1 cellular context compared by ENCODE assay signal in the genomic region with DNA sequence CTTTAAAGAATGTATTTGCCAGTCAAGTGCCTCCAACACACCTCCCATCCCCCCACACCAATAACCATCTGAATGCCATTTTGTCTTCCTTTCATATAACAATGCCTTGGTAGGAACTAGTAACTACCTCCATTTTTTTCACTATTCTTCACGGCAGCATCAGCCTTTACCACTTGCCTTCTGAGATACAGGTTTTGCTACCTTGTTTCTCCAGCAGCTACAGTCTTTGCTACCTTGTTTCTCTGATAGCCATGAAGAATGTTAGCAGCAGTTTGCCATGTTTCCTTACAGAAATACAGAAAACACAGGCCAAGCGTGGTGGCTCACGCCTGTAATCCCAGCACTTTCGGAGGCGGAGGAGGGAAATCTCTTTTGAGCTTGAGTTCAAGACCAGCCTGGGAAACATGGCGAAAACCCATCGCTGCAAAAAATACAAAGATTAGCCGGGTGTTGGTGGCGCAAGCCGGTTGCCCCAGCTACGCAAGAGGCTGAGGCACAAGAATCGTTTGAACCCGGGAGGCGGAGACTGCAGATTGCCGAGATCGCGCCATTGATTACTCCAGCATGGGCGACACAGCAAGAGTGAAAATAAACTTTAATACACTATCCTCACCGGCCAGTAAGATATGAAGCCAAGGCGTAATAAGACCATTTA.
TF ChIP-seq lines count a peak whose summit lies in the region.

No MANE protein-coding gene starts in this region.

TF ChIP-seq in K562, 482 proteins besides CTCF, POLR2A, EP300 and RAD21 (continued from another document and continues in another):
- TF ChIP-seq, protein P1, sequence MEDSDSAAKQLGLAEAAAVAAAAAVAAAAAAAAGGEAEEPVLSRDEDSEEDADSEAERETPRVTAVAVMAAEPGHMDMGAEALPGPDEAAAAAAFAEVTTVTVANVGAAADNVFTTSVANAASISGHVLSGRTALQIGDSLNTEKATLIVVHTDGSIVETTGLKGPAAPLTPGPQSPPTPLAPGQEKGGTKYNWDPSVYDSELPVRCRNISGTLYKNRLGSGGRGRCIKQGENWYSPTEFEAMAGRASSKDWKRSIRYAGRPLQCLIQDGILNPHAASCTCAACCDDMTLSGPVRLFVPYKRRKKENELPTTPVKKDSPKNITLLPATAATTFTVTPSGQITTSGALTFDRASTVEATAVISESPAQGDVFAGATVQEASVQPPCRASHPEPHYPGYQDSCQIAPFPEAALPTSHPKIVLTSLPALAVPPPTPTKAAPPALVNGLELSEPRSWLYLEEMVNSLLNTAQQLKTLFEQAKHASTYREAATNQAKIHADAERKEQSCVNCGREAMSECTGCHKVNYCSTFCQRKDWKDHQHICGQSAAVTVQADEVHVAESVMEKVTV (CRISPR knock-in tag; IDR thresholded peaks at IDR 0.05) = no peak
- no peak for TF ChIP-seq MCM2 (IDR thresholded peaks at IDR 0.05; ENCODE audit: low read depth)
- TF ChIP-seq COPS2 (conservative IDR thresholded peaks at IDR 0.05) = no peak
- TF ChIP-seq SAFB2 (IDR thresholded peaks at IDR 0.05; ENCODE audit: borderline replicate concordance, low read depth, low read length, severe bottlenecking) = no peak
- TF ChIP-seq, protein P2, sequence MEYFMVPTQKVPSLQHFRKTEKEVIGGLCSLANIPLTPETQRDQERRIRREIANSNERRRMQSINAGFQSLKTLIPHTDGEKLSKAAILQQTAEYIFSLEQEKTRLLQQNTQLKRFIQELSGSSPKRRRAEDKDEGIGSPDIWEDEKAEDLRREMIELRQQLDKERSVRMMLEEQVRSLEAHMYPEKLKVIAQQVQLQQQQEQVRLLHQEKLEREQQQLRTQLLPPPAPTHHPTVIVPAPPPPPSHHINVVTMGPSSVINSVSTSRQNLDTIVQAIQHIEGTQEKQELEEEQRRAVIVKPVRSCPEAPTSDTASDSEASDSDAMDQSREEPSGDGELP (CRISPR knock-in tag; IDR thresholded peaks at IDR 0.05; ENCODE audit: borderline replicate concordance) = no peak
- TF ChIP-seq FOXP1 (CRISPR knock-in tag; IDR thresholded peaks at IDR 0.05) = no peak
- no peak for TF ChIP-seq BCOR (IDR thresholded peaks at IDR 0.05)
- no peak for TF ChIP-seq ZNF41 (CRISPR knock-in tag; conservative IDR thresholded peaks at IDR 0.05)
- no peak for TF ChIP-seq ZNF75A (CRISPR knock-in tag; IDR thresholded peaks at IDR 0.05)
- no peak for TF ChIP-seq NONO (IDR thresholded peaks at IDR 0.05; ENCODE audit: low read depth in 2 of 2, low read length in 1 of 2)
- no peak for TF ChIP-seq MGA (IDR thresholded peaks at IDR 0.05)
- no peak for TF ChIP-seq NCOA6 (IDR thresholded peaks at IDR 0.05)
- TF ChIP-seq RNF2 (IDR thresholded peaks at IDR 0.05) = peak; percentile 11; the same call in 1 of the 2 replicates
- TF ChIP-seq, protein P3, sequence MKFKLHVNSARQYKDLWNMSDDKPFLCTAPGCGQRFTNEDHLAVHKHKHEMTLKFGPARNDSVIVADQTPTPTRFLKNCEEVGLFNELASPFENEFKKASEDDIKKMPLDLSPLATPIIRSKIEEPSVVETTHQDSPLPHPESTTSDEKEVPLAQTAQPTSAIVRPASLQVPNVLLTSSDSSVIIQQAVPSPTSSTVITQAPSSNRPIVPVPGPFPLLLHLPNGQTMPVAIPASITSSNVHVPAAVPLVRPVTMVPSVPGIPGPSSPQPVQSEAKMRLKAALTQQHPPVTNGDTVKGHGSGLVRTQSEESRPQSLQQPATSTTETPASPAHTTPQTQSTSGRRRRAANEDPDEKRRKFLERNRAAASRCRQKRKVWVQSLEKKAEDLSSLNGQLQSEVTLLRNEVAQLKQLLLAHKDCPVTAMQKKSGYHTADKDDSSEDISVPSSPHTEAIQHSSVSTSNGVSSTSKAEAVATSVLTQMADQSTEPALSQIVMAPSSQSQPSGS (CRISPR knock-in tag; IDR thresholded peaks at IDR 0.05) = no peak
- TF ChIP-seq NCOA1 (IDR thresholded peaks at IDR 0.05; ENCODE audit: low read depth) = no peak
- TF ChIP-seq MEF2D (tag; conservative IDR thresholded peaks at IDR 0.05; ENCODE audit: low read depth) = no peak
- no peak for TF ChIP-seq ZNF589 (CRISPR knock-in tag; IDR thresholded peaks at IDR 0.05; ENCODE audit: low read depth)
- TF ChIP-seq FOXA3 (CRISPR knock-in tag; conservative IDR thresholded peaks at IDR 0.05 in 1 of 2, IDR thresholded peaks at IDR 0.05 in 1 of 2) = no peak
- no peak; a peak in 1 of 4 replicates for TF ChIP-seq TRIM24 (IDR thresholded peaks at IDR 0.05)
- no peak for TF ChIP-seq ETS2 (tag; IDR thresholded peaks at IDR 0.05; ENCODE audit: borderline replicate concordance, poor library complexity, severe bottlenecking)
- TF ChIP-seq ZNF644 (tag; IDR thresholded peaks at IDR 0.05; ENCODE audit: low read depth) = peak; percentile 76
- TF ChIP-seq, protein P4, sequence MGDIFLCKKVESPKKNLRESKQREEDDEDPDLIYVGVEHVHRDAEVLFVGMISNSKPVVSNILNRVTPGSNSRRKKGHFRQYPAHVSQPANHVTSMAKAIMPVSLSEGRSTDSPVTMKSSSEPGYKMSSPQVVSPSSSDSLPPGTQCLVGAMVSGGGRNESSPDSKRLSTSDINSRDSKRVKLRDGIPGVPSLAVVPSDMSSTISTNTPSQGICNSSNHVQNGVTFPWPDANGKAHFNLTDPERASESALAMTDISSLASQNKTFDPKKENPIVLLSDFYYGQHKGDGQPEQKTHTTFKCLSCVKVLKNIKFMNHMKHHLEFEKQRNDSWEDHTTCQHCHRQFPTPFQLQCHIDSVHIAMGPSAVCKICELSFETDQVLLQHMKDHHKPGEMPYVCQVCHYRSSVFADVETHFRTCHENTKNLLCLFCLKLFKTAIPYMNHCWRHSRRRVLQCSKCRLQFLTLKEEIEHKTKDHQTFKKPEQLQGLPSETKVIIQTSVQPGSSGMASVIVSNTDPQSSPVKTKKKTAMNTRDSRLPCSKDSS (IDR thresholded peaks at IDR 0.05; ENCODE audit: low read depth, partially characterized antibody) = no peak
- TF ChIP-seq PTTG1 (tag; IDR thresholded peaks at IDR 0.05; ENCODE audit: low read depth) = no peak
- no peak for TF ChIP-seq SRSF9 (IDR thresholded peaks at IDR 0.05; ENCODE audit: borderline replicate concordance, low read depth, low read length)
- no peak for TF ChIP-seq BRD9 (IDR thresholded peaks at IDR 0.05; ENCODE audit: low read depth, partially characterized antibody)
- TF ChIP-seq ZNF584 (CRISPR knock-in tag; IDR thresholded peaks at IDR 0.05; ENCODE audit: low read depth) = no peak; the same call in 1 of the 2 replicates
- no peak for TF ChIP-seq MCM5 (IDR thresholded peaks at IDR 0.05; ENCODE audit: low read depth)
- TF ChIP-seq BRF1 (IDR thresholded peaks at IDR 0.05; ENCODE audit: borderline replicate concordance, extremely low read depth, insufficient read length) = no peak
- no peak for TF ChIP-seq HNRNPL (IDR thresholded peaks at IDR 0.05; ENCODE audit: low read depth, low read length)
- TF ChIP-seq SNRNP70 (optimal IDR thresholded peaks at IDR 0.05; ENCODE audit: low read depth, low read length) = no peak
- TF ChIP-seq TOE1 (IDR thresholded peaks at IDR 0.05; ENCODE audit: borderline replicate concordance) = no peak
- TF ChIP-seq TOE1 (CRISPR knock-in tag; IDR thresholded peaks at IDR 0.05; ENCODE audit: borderline replicate concordance, low read depth) = no peak
- TF ChIP-seq TBL1XR1 (IDR thresholded peaks at IDR 0.05; ENCODE audit: low read length in 2 of 2) = peak in 1 of 2 experiments; percentile 70; a peak in 2 of 4 replicates
- TF ChIP-seq ZNF668 (CRISPR knock-in tag; IDR thresholded peaks at IDR 0.05) = no peak
- TF ChIP-seq, protein P5, sequence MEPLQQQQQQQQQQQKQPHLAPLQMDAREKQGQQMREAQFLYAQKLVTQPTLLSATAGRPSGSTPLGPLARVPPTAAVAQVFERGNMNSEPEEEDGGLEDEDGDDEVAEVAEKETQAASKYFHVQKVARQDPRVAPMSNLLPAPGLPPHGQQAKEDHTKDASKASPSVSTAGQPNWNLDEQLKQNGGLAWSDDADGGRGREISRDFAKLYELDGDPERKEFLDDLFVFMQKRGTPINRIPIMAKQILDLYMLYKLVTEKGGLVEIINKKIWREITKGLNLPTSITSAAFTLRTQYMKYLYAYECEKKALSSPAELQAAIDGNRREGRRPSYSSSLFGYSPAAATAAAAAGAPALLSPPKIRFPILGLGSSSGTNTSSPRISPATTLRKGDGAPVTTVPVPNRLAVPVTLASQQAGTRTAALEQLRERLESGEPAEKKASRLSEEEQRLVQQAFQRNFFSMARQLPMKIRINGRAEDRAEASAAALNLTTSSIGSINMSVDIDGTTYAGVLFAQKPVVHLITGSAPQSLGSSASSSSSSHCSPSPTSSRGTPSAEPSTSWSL (CRISPR knock-in tag; IDR thresholded peaks at IDR 0.05; ENCODE audit: borderline replicate concordance) = no peak
- no peak for TF ChIP-seq ZNF212 (CRISPR knock-in tag; IDR thresholded peaks at IDR 0.05)
